ENCODE assay signal across 19 cellular contexts in genomic region chr7:70189261-70189660, GRCh38.
"Had no signal": no experiment of that assay in that cellular context is flagged by ENCODE, and none has a peak within 500 bp of the region (broad histone marks: within the 10 kb centered on the region; RNA-seq: fewer than 3 reads in every experiment).

No MANE protein-coding gene starts in this region.

- H3K27me3 ChIP-seq: body of pancreas, dorsolateral prefrontal cortex, pancreas, right lobe of liver, stomach, testis, upper lobe of left lung had no signal

- ATAC-seq: body of pancreas; natural killer cell; pancreas; right lobe of liver; stimulated activated effector memory CD8-positive, alpha-beta T cell treated with anti-CD3 and anti-CD28 coated beads, Interleukin-12 subunit alpha, Interleukin-12 subunit beta, amount 100 ng/mL, for 72 hours; T-cell; WTC11 had no signal

- H3K27ac ChIP-seq: body of pancreas, dorsolateral prefrontal cortex, epithelial cell of prostate, pancreas, right lobe of liver, stomach, testis, upper lobe of left lung had no signal

- H3K9me3 ChIP-seq: body of pancreas, pancreas, right lobe of liver, stomach, testis had no signal

- H3K36me3 ChIP-seq: pancreas, right lobe of liver, stomach, upper lobe of left lung had no signal

- H3K4me1 ChIP-seq: body of pancreas, pancreas, right lobe of liver, testis had no signal

- H3K4me3 ChIP-seq: body of pancreas, dorsolateral prefrontal cortex, pancreas, right lobe of liver, stomach, testis, upper lobe of left lung had no signal

- DNase-seq: activated CD4-positive, alpha-beta memory T cell treated with anti-CD3 and anti-CD28 coated beads for 36 hours; activated CD4-positive, alpha-beta T cell treated with anti-CD3 and anti-CD28 coated beads for 4 hours; activated gamma-delta T cell treated with Interleukin-2 at 50 U/mL for 16 hours; activated T-cell treated with anti-CD3 and anti-CD28 coated beads for 4 hours; amniotic stem cell; body of pancreas; caudate nucleus; dorsolateral prefrontal cortex; natural killer cell; pancreas; right lobe of liver; stimulated activated CD4-positive, alpha-beta T cell treated with anti-CD3 and anti-CD28 coated beads, Interleukin-4, amount 100 ng/mL, for 24 hours; stomach; T-cell; testis; upper lobe of left lung had no signal
